In genomic region chr1:151048645-151049032, GRCh38 we compare ENCODE assay signal across 8 cellular contexts. TPM values are rescaled to one million over a fixed set of nuclear protein-coding genes. Genes with fewer than 3 reads are reported as not detected.
DNase-seq lines count a peak whose midpoint lies in the region; ATAC-seq, FAIRE-seq and TF ChIP-seq lines count a peak whose summit lies in the region.

No MANE protein-coding gene starts in this region.

- H3K4me1 ChIP-seq in ascending aorta (no peaks in the 10 kb centered on the region), HepG2 (ENCODE audit: insufficient read depth, low read length) (peaks cover 41% of the 10 kb centered on the region), tibial nerve (peaks cover 0 to 28% (median 11%) of the 10 kb centered on the region in 4 donors)

- no peaks in the 10 kb centered on the region for H4K20me1 ChIP-seq in HepG2 (ENCODE audit: insufficient read depth, low read length)

- CTCF ChIA-PET in activated naive CD4-positive, alpha-beta T cell treated with anti-CD3 and anti-CD28 coated beads, Interleukin-2, amount 10 ng/mL, durations not matched to agents 7 days and 5 days (lab: Charles Lee) = interaction anchor here (0.6 to 4.6 kb wide), 10 partner anchors 9 to 292 kb away, joined by 3 to 22 read pairs (median 4); partner anchors contain the start of genes CDC42SE1, MINDY1 and SETDB1
- CTCF ChIA-PET in HepG2 (lab: Yijun Ruan, JAX; ENCODE audit: low intra/inter-chr PET ratio, low total read pairs) = interaction anchor here (1.5 to 1.8 kb wide), 2 partner anchors 24 to 69 kb away, joined by 5 to 6 read pairs; no protein-coding TSS in a partner anchor

- H3K36me3 ChIP-seq in ascending aorta (peaks cover 20 to 22% of the 10 kb centered on the region in 2 donors), HepG2 (replicated peaks in 1 of 2; ENCODE audit: control insufficient read depth in 1 of 2, insufficient read depth in 2 of 2, low read length in 2 of 2) (0 out of 5 replicates have a peak, but pooled peaks cover 0 to 7% of the 10 kb centered on the region in 2 experiments), tibial nerve (peaks cover 0 to 23% (median 4%) of the 10 kb centered on the region in 3 donors)

- H3K4me3 Mint-ChIP-seq in activated naive CD4-positive, alpha-beta T cell treated with anti-CD3 and anti-CD28 coated beads, Interleukin-2, amount 10 ng/mL, durations not matched to agents 7 days and 5 days = peak overlapping the region; percentile 77

- no peak for TF ChIP-seq EP300 in HepG2 (IDR thresholded peaks at IDR 0.05; ENCODE audit: low read depth in 2 of 2, low read length in 2 of 2)
- no peak for TF ChIP-seq EP300 in HepG2 (CRISPR knock-in tag; IDR thresholded peaks at IDR 0.05; ENCODE audit: borderline replicate concordance)
- TF ChIP-seq EP300 in tibial nerve (IDR thresholded peaks at IDR 0.05) = peak in 1 of 2 donors; percentile 7

- in situ Hi-C loops in HepG2 (cut with HindIII; ENCODE audit: extremely low pct_ligation_motif_present, low pct_unique_long_range_greater_than_20kb) = no loop called here

- H3K9me3 Mint-ChIP-seq in activated naive CD4-positive, alpha-beta T cell treated with anti-CD3 and anti-CD28 coated beads, Interleukin-2, amount 10 ng/mL, durations not matched to agents 7 days and 5 days = no peaks in the 10 kb centered on the region

- H3K27ac Mint-ChIP-seq in activated naive CD4-positive, alpha-beta T cell treated with anti-CD3 and anti-CD28 coated beads, Interleukin-2, amount 10 ng/mL, durations not matched to agents 7 days and 5 days = peak overlapping the region; percentile 76

- POLR2A ChIA-PET in HepG2 (lab: Yijun Ruan, JAX) = interaction anchor here (1.0 to 4.1 kb wide), 8 partner anchors 10 to 233 kb away, joined by 3 to 23 read pairs (median 4); partner anchors contain the start of genes ANXA9, CDC42SE1, MINDY1 and MLLT11

- WGBS in HepG2 (ENCODE audit: low lambda C conversion rate) = 34% methylated on average over 3 of the region's 3 CpGs
- 3 to 28% methylated on average over 3 of the region's 3 CpGs for WGBS in tibial nerve, 2 donors

- no peak for DNase-seq in activated naive CD4-positive, alpha-beta T cell treated with anti-CD3 and anti-CD28 coated beads, Interleukin-2, amount 10 ng/mL, durations not matched to agents 7 days and 5 days
- DNase-seq in activated naive CD4-positive, alpha-beta T cell (lab: John Stamatoyannopoulos, UW) = no peak
- DNase-seq in ascending aorta (ENCODE audit: low spot score in 2 of 2) = no peak
- DNase-seq in HepG2 (ENCODE audit: low spot score) = no peak
- no peak for DNase-seq in tibial nerve (ENCODE audit: low spot score in 2 of 2)
- no peak for DNase-seq in dedifferentiated amniotic fluid mesenchymal stem cell (ENCODE audit: extremely low spot score)
- DNase-seq in SIG-M5 (lab: John Stamatoyannopoulos, UW) = no peak

- H3K27me3 Mint-ChIP-seq in activated naive CD4-positive, alpha-beta T cell treated with anti-CD3 and anti-CD28 coated beads, Interleukin-2, amount 10 ng/mL, durations not matched to agents 7 days and 5 days = no peaks in the 10 kb centered on the region

- TF ChIP-seq CTCF in ascending aorta (IDR thresholded peaks at IDR 0.05) = no peak
- TF ChIP-seq CTCF in HepG2 (CRISPR knock-in tag; IDR thresholded peaks at IDR 0.05) = no peak
- peak; percentile 4 to 69 (median 29) for TF ChIP-seq CTCF in tibial nerve (IDR thresholded peaks at IDR 0.05)

- intact Hi-C loops in ascending aorta (cut with DNase I) = no loop called here
- intact Hi-C loops in HepG2 (cut with micrococcal nuclease; ENCODE audit: unreplicated experiment) = loop anchor here (1.0 to 5.0 kb wide), 2 partner anchors 24 to 41 kb away; partner anchors contain the start of genes MINDY1 and PRUNE1

- FAIRE-seq in HepG2 (lab: Jason Lieb, UNC) = peak; percentile 67

- BruUV-seq in HepG2 (replicated peaks; lab: Mats Ljungman, UMichigan) = no TSS peak

- H3K4me3 ChIP-seq in ascending aorta (peak overlapping the region; percentile 77 to 79), HepG2 (replicated peaks in 1 of 3; ENCODE audit: insufficient read depth in 1 of 3, low read depth in 2 of 3, low read length in 3 of 3) (peak overlapping the region; percentile 75 to 79 (median 77); a peak in 5 of 6 replicates), tibial nerve (peak overlapping the region; percentile 69 to 91 (median 90))

- peak overlapping the region; percentile 76 to 88 for H3K27ac ChIP-seq in ascending aorta
- H3K27ac ChIP-seq in HepG2 (ENCODE audit: extremely low read length, insufficient read depth, low read length) = no peak overlapping the region
- peak overlapping the region; percentile 86 to 99 (median 92) for H3K27ac ChIP-seq in tibial nerve

- no peak for TF ChIP-seq RAD21 in HepG2 (CRISPR knock-in tag; IDR thresholded peaks at IDR 0.05)

- no peaks in the 10 kb centered on the region for H3K79me2 ChIP-seq in HepG2 (ENCODE audit: insufficient read depth, low read length)

- H3K4me2 ChIP-seq in HepG2 (ENCODE audit: low read depth, low read length) = peak overlapping the region; percentile 91

- ATAC-seq in HepG2 (no peak), GM21723 (IDR thresholded peaks at IDR 0.05; ENCODE audit: unreplicated experiment) (no peak)

- peaks cover 72% of the 10 kb centered on the region for H3K4me1 Mint-ChIP-seq in activated naive CD4-positive, alpha-beta T cell treated with anti-CD3 and anti-CD28 coated beads, Interleukin-2, amount 10 ng/mL, durations not matched to agents 7 days and 5 days

- TF ChIP-seq POLR2A in HepG2 (IDR thresholded peaks at IDR 0.05; ENCODE audit: insufficient read depth in 1 of 2, low read depth in 2 of 2, low read length in 2 of 2) (no peak), tibial nerve (IDR thresholded peaks at IDR 0.05) (no peak)

- H2AFZ ChIP-seq in HepG2 (ENCODE audit: low read length) = no peak overlapping the region

- H3K36me3 Mint-ChIP-seq in activated naive CD4-positive, alpha-beta T cell treated with anti-CD3 and anti-CD28 coated beads, Interleukin-2, amount 10 ng/mL, durations not matched to agents 7 days and 5 days = peaks cover 31% of the 10 kb centered on the region

- H3K9me3 ChIP-seq in ascending aorta (no peaks in the 10 kb centered on the region), HepG2 (ENCODE audit: low read length) (no peaks in the 10 kb centered on the region), tibial nerve (no peaks in the 10 kb centered on the region)

- H3K27me3 ChIP-seq in ascending aorta = no peaks in the 10 kb centered on the region
- no peaks in the 10 kb centered on the region for H3K27me3 ChIP-seq in HepG2 (ENCODE audit: control insufficient read depth in 1 of 2, insufficient read depth in 2 of 2, low read length in 2 of 2)
- H3K27me3 ChIP-seq in tibial nerve = no peaks in the 10 kb centered on the region

- peak overlapping the region; percentile 70 for H3K9ac ChIP-seq in HepG2 (ENCODE audit: insufficient read depth, low read depth, low read length)

RNA-seq across cellular contexts. Expression of gene C1orf56, which starts 1.1 kb away (rescaled TPM):
- total RNA-seq in ascending aorta (11.4 TPM), HepG2 (2016; rRNA removed; fragmentation: Illumina TruSeq; extraction: Trizol) (0.74 and 1.5 TPM in 2 replicates), tibial nerve (1 to 10 TPM; 5.0 to 9.6 (median 6.5) TPM)
- 1.6 and 2.0 TPM in 2 replicates for total RNA-seq in HepG2 (2016; cell fraction: cytosol; rRNA removed; fragmentation: Illumina TruSeq; extraction: Trizol; ENCODE audit: low read depth)
- total RNA-seq in HepG2 (2016; cell fraction: insoluble cytoplasmic fraction; rRNA removed; fragmentation: Illumina TruSeq; extraction: Trizol) = 0.97 and 2.5 TPM in 2 replicates
- 1.8 and 3.1 TPM in 2 replicates for total RNA-seq in HepG2 (2016; cell fraction: membrane; rRNA removed; fragmentation: Illumina TruSeq; extraction: Trizol)
- 1.8 and 2.4 TPM in 2 replicates for total RNA-seq in HepG2 (2016; cell fraction: nucleus; rRNA removed; fragmentation: Illumina TruSeq; extraction: Trizol)
- polyA plus RNA-seq in HepG2 (2011; rRNA removed) = 3.2 TPM in 2 replicates
- 2.1 and 3.0 TPM in 2 replicates for polyA plus RNA-seq in HepG2 (2011; cell fraction: cytosol; rRNA removed)
- polyA plus RNA-seq in HepG2 (2011; cell fraction: nucleus; rRNA removed) = 2.1 and 2.2 TPM in 2 replicates
- 2.4 and 3.1 TPM in 2 replicates for polyA plus RNA-seq in HepG2 (2012)
- 4.5 and 4.8 TPM in 2 replicates for polyA plus RNA-seq in HepG2 (2016; cell fraction: cytosol; fragmentation: Illumina TruSeq; extraction: Trizol; ENCODE audit: low read depth)
- polyA plus RNA-seq in HepG2 (2016; cell fraction: insoluble cytoplasmic fraction; fragmentation: Illumina TruSeq; extraction: Trizol; ENCODE audit: low read depth) = 1.9 TPM in 2 replicates
- 3.8 and 4.5 TPM in 2 replicates for polyA plus RNA-seq in HepG2 (2016; cell fraction: membrane; fragmentation: Illumina TruSeq; extraction: Trizol; ENCODE audit: low read depth)
- polyA plus RNA-seq in HepG2 (2016; cell fraction: nucleus; fragmentation: Illumina TruSeq; extraction: Trizol; ENCODE audit: insufficient read depth, low read depth) = 3.4 and 4.3 TPM in 2 replicates
- 2.7 and 2.8 TPM in 2 replicates for polyA minus RNA-seq in HepG2 (2011; rRNA and poly(A)+ RNA removed; ENCODE audit: low replicate concordance)
- 2.5 and 3.3 TPM in 2 replicates for polyA minus RNA-seq in HepG2 (2011; cell fraction: cytosol; rRNA and poly(A)+ RNA removed)
- 1.3 and 1.7 TPM in 2 replicates for polyA minus RNA-seq in HepG2 (2011; cell fraction: nucleus; rRNA and poly(A)+ RNA removed)

RNA-seq across cellular contexts. Expression of gene CDC42SE1, which starts 10.8 kb away (rescaled TPM):
- total RNA-seq in ascending aorta (42.4 TPM), HepG2 (2016; rRNA removed; fragmentation: Illumina TruSeq; extraction: Trizol) (17.6 and 18.8 TPM in 2 replicates), tibial nerve (10 to 100 TPM; 72.4 to 87.4 (median 80.8) TPM)
- 4.7 and 5.2 TPM in 2 replicates for total RNA-seq in HepG2 (2016; cell fraction: cytosol; rRNA removed; fragmentation: Illumina TruSeq; extraction: Trizol; ENCODE audit: low read depth)
- total RNA-seq in HepG2 (2016; cell fraction: insoluble cytoplasmic fraction; rRNA removed; fragmentation: Illumina TruSeq; extraction: Trizol) = 18.1 and 20.0 TPM in 2 replicates
- 14.1 and 15.1 TPM in 2 replicates for total RNA-seq in HepG2 (2016; cell fraction: membrane; rRNA removed; fragmentation: Illumina TruSeq; extraction: Trizol)
- total RNA-seq in HepG2 (2016; cell fraction: nucleus; rRNA removed; fragmentation: Illumina TruSeq; extraction: Trizol) = 14.5 and 16.7 TPM in 2 replicates
- polyA plus RNA-seq in HepG2 (2011; rRNA removed) = 17.9 and 20.5 TPM in 2 replicates
- polyA plus RNA-seq in HepG2 (2011; cell fraction: cytosol; rRNA removed) = 10.0 and 12.8 TPM in 2 replicates
- polyA plus RNA-seq in HepG2 (2011; cell fraction: nucleus; rRNA removed) = 31.2 and 42.5 TPM in 2 replicates
- 9.4 and 12.3 TPM in 2 replicates for polyA plus RNA-seq in HepG2 (2012)
- 1.9 and 2.9 TPM in 2 replicates for polyA plus RNA-seq in HepG2 (2016; cell fraction: cytosol; fragmentation: Illumina TruSeq; extraction: Trizol; ENCODE audit: low read depth)
- 14.6 and 17.0 TPM in 2 replicates for polyA plus RNA-seq in HepG2 (2016; cell fraction: insoluble cytoplasmic fraction; fragmentation: Illumina TruSeq; extraction: Trizol; ENCODE audit: low read depth)
- polyA plus RNA-seq in HepG2 (2016; cell fraction: membrane; fragmentation: Illumina TruSeq; extraction: Trizol; ENCODE audit: low read depth) = 6.3 and 7.7 TPM in 2 replicates
- 26.8 and 28.1 TPM in 2 replicates for polyA plus RNA-seq in HepG2 (2016; cell fraction: nucleus; fragmentation: Illumina TruSeq; extraction: Trizol; ENCODE audit: insufficient read depth, low read depth)
- polyA minus RNA-seq in HepG2 (2011; rRNA and poly(A)+ RNA removed; ENCODE audit: low replicate concordance) = 15.8 and 81.0 TPM in 2 replicates
- 8.8 and 9.2 TPM in 2 replicates for polyA minus RNA-seq in HepG2 (2011; cell fraction: cytosol; rRNA and poly(A)+ RNA removed)
- 12.6 and 19.9 TPM in 2 replicates for polyA minus RNA-seq in HepG2 (2011; cell fraction: nucleus; rRNA and poly(A)+ RNA removed)

RNA-seq across cellular contexts. Expression of gene MLLT11, which starts 11.6 kb away (rescaled TPM):
- 3.6 TPM for total RNA-seq in ascending aorta
- total RNA-seq in HepG2 (2016; rRNA removed; fragmentation: Illumina TruSeq; extraction: Trizol) = 0.17 and 0.22 TPM in 2 replicates
- 0.09 TPM in 1 of 2 replicates, not detected in the other for total RNA-seq in HepG2 (2016; cell fraction: cytosol; rRNA removed; fragmentation: Illumina TruSeq; extraction: Trizol; ENCODE audit: low read depth)
- 0.11 and 0.22 TPM in 2 replicates for total RNA-seq in HepG2 (2016; cell fraction: insoluble cytoplasmic fraction; rRNA removed; fragmentation: Illumina TruSeq; extraction: Trizol)
- total RNA-seq in HepG2 (2016; cell fraction: membrane; rRNA removed; fragmentation: Illumina TruSeq; extraction: Trizol) = 0.17 and 0.19 TPM in 2 replicates
- total RNA-seq in HepG2 (2016; cell fraction: nucleus; rRNA removed; fragmentation: Illumina TruSeq; extraction: Trizol) = 0.09 TPM in 1 of 2 replicates, not detected in the other
- polyA plus RNA-seq in HepG2 (2011; rRNA removed) = 0.14 and 0.21 TPM in 2 replicates
- 0.07 and 0.19 TPM in 2 replicates for polyA plus RNA-seq in HepG2 (2011; cell fraction: cytosol; rRNA removed)
- 0.11 and 0.17 TPM in 2 replicates for polyA plus RNA-seq in HepG2 (2011; cell fraction: nucleus; rRNA removed)
- polyA plus RNA-seq in HepG2 (2012) = 0.25 and 0.31 TPM in 2 replicates
- polyA plus RNA-seq in HepG2 (2016; cell fraction: cytosol; fragmentation: Illumina TruSeq; extraction: Trizol; ENCODE audit: low read depth) = 0.06 and 0.08 TPM in 2 replicates
- 0.19 and 0.23 TPM in 2 replicates for polyA plus RNA-seq in HepG2 (2016; cell fraction: insoluble cytoplasmic fraction; fragmentation: Illumina TruSeq; extraction: Trizol; ENCODE audit: low read depth)
- 0.06 and 0.14 TPM in 2 replicates for polyA plus RNA-seq in HepG2 (2016; cell fraction: membrane; fragmentation: Illumina TruSeq; extraction: Trizol; ENCODE audit: low read depth)
- 0.40 TPM in 1 of 2 replicates, not detected in the other for polyA plus RNA-seq in HepG2 (2016; cell fraction: nucleus; fragmentation: Illumina TruSeq; extraction: Trizol; ENCODE audit: insufficient read depth, low read depth)
- 0.04 and 0.47 TPM in 2 replicates for polyA minus RNA-seq in HepG2 (2011; rRNA and poly(A)+ RNA removed; ENCODE audit: low replicate concordance)
- not detected in 2 replicates for polyA minus RNA-seq in HepG2 (2011; cell fraction: cytosol; rRNA and poly(A)+ RNA removed)
- polyA minus RNA-seq in HepG2 (2011; cell fraction: nucleus; rRNA and poly(A)+ RNA removed) = 0.13 and 0.25 TPM in 2 replicates
- total RNA-seq in tibial nerve = 1 to 10 TPM; 1.2 to 2.7 (median 2.0) TPM

RNA-seq across cellular contexts. Expression of gene BNIPL, which starts 12.3 kb away (rescaled TPM):
- total RNA-seq in ascending aorta (not detected), HepG2 (2016; rRNA removed; fragmentation: Illumina TruSeq; extraction: Trizol) (0.20 and 0.40 TPM in 2 replicates), tibial nerve (1 to 10 TPM in 2 of 4 donors, under 1 TPM in 1, not detected in 1; 0.22 to 2.2 (median 1.3) TPM)
- 0.10 and 0.62 TPM in 2 replicates for total RNA-seq in HepG2 (2016; cell fraction: cytosol; rRNA removed; fragmentation: Illumina TruSeq; extraction: Trizol; ENCODE audit: low read depth)
- total RNA-seq in HepG2 (2016; cell fraction: insoluble cytoplasmic fraction; rRNA removed; fragmentation: Illumina TruSeq; extraction: Trizol) = 0.19 and 0.41 TPM in 2 replicates
- total RNA-seq in HepG2 (2016; cell fraction: membrane; rRNA removed; fragmentation: Illumina TruSeq; extraction: Trizol) = 0.21 and 0.40 TPM in 2 replicates
- total RNA-seq in HepG2 (2016; cell fraction: nucleus; rRNA removed; fragmentation: Illumina TruSeq; extraction: Trizol) = 0.50 and 1.3 TPM in 2 replicates
- polyA plus RNA-seq in HepG2 (2011; rRNA removed) = 0.84 and 1.1 TPM in 2 replicates
- 0.13 and 0.17 TPM in 2 replicates for polyA plus RNA-seq in HepG2 (2011; cell fraction: cytosol; rRNA removed)
- polyA plus RNA-seq in HepG2 (2011; cell fraction: nucleus; rRNA removed) = 3.3 and 3.7 TPM in 2 replicates
- polyA plus RNA-seq in HepG2 (2012) = 0.52 and 0.79 TPM in 2 replicates
- polyA plus RNA-seq in HepG2 (2016; cell fraction: cytosol; fragmentation: Illumina TruSeq; extraction: Trizol; ENCODE audit: low read depth) = 0.08 TPM in 2 replicates
- polyA plus RNA-seq in HepG2 (2016; cell fraction: insoluble cytoplasmic fraction; fragmentation: Illumina TruSeq; extraction: Trizol; ENCODE audit: low read depth) = 0.33 TPM in 1 of 2 replicates, not detected in the other
- polyA plus RNA-seq in HepG2 (2016; cell fraction: membrane; fragmentation: Illumina TruSeq; extraction: Trizol; ENCODE audit: low read depth) = 0.05 and 0.16 TPM in 2 replicates
- 1.8 and 2.4 TPM in 2 replicates for polyA plus RNA-seq in HepG2 (2016; cell fraction: nucleus; fragmentation: Illumina TruSeq; extraction: Trizol; ENCODE audit: insufficient read depth, low read depth)
- polyA minus RNA-seq in HepG2 (2011; rRNA and poly(A)+ RNA removed; ENCODE audit: low replicate concordance) = 0.66 and 1.5 TPM in 2 replicates
- 0.26 TPM in 1 of 2 replicates, not detected in the other for polyA minus RNA-seq in HepG2 (2011; cell fraction: cytosol; rRNA and poly(A)+ RNA removed)
- 1.2 and 2.1 TPM in 2 replicates for polyA minus RNA-seq in HepG2 (2011; cell fraction: nucleus; rRNA and poly(A)+ RNA removed)

RNA-seq across cellular contexts. Expression of gene GABPB2, which starts 21.9 kb away (rescaled TPM):
- total RNA-seq in ascending aorta (3.7 TPM), HepG2 (2016; rRNA removed; fragmentation: Illumina TruSeq; extraction: Trizol) (not detected in 2 replicates), tibial nerve (10 to 100 TPM; 17.4 to 43.1 (median 22.3) TPM)
- 0.26 TPM in 1 of 2 replicates, not detected in the other for total RNA-seq in HepG2 (2016; cell fraction: cytosol; rRNA removed; fragmentation: Illumina TruSeq; extraction: Trizol; ENCODE audit: low read depth)
- total RNA-seq in HepG2 (2016; cell fraction: insoluble cytoplasmic fraction; rRNA removed; fragmentation: Illumina TruSeq; extraction: Trizol) = not detected in 2 replicates
- total RNA-seq in HepG2 (2016; cell fraction: membrane; rRNA removed; fragmentation: Illumina TruSeq; extraction: Trizol) = not detected in 2 replicates
- total RNA-seq in HepG2 (2016; cell fraction: nucleus; rRNA removed; fragmentation: Illumina TruSeq; extraction: Trizol) = not detected in 2 replicates
- polyA plus RNA-seq in HepG2 (2011; rRNA removed) = 0.09 TPM in 1 of 2 replicates, not detected in the other
- 0.03 TPM in 2 replicates for polyA plus RNA-seq in HepG2 (2011; cell fraction: cytosol; rRNA removed)
- polyA plus RNA-seq in HepG2 (2011; cell fraction: nucleus; rRNA removed) = 0.02 TPM in 1 of 2 replicates, not detected in the other
- not detected in 2 replicates for polyA plus RNA-seq in HepG2 (2012)
- polyA plus RNA-seq in HepG2 (2016; cell fraction: cytosol; fragmentation: Illumina TruSeq; extraction: Trizol; ENCODE audit: low read depth) = not detected in 2 replicates
- not detected in 2 replicates for polyA plus RNA-seq in HepG2 (2016; cell fraction: insoluble cytoplasmic fraction; fragmentation: Illumina TruSeq; extraction: Trizol; ENCODE audit: low read depth)
- not detected in 2 replicates for polyA plus RNA-seq in HepG2 (2016; cell fraction: membrane; fragmentation: Illumina TruSeq; extraction: Trizol; ENCODE audit: low read depth)
- polyA plus RNA-seq in HepG2 (2016; cell fraction: nucleus; fragmentation: Illumina TruSeq; extraction: Trizol; ENCODE audit: insufficient read depth, low read depth) = not detected in 2 replicates
- 40.1 TPM in 1 of 2 replicates, not detected in the other for polyA minus RNA-seq in HepG2 (2011; rRNA and poly(A)+ RNA removed; ENCODE audit: low replicate concordance)
- polyA minus RNA-seq in HepG2 (2011; cell fraction: cytosol; rRNA and poly(A)+ RNA removed) = not detected in 2 replicates
- under 0.01 and 0.25 TPM in 2 replicates for polyA minus RNA-seq in HepG2 (2011; cell fraction: nucleus; rRNA and poly(A)+ RNA removed)

Comparison
In these comparisons a context has a peak if more than half of its experiments do, and no peak if none do; other contexts are left out.
1. CTCF ChIP-seq: peak in tibial nerve (5 of 5); none in ascending aorta (0 of 3) and HepG2 (single experiment).
2. Peak in every context shown above with its lines, with median percentiles within 50 percentile points of each other: H3K4me3 ChIP-seq.